Comparison of ENCODE assay signal across 20 cellular contexts in the genomic region with DNA sequence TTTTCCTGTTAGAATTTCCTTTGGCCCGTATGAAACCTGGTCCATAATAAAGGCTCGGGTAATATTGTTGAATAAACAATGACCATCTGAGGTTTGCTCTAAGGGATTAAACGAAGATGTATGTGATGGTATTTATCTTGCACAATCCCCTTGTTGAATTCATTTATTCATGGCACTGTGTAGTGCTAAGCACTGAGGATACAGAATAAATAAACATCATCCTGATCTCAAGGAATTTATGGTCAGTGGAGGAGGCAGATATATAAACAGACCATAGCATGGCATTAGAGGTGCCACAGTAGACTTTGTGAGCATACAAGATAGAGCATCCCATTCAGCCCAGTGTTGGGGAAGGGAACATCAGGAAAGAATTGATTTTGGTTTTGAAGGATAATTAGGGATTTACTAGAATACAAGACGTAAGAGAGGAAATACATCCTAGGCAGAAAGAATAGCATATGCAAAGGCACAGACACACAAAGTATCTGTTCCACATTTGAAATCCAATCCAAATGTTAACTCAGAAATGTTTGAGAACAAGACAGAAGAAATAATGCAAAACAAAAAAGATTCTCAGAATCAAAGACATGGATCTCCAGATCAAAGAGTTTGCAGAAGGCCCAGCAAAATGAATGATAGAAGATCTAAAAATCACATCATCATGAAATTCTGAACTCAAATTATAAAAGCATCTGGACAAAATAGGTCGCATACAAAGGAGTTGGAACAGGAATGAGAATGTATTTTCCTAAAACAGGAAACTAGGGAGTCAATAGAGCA. TPM values are rescaled to one million over a fixed set of nuclear protein-coding genes. Genes with fewer than 3 reads are reported as not detected.
A peak's percentile ranks its signal among the peaks of the same experiment; 100 is the strongest.
DNase-seq lines count a peak whose midpoint lies in the region; ATAC-seq and TF ChIP-seq lines count a peak whose summit lies in the region.
"Had no signal": no experiment of that assay in that cellular context is flagged by ENCODE, and none has a peak within 500 bp of the region (broad histone marks: within the 10 kb centered on the region; RNA-seq: fewer than 3 reads in every experiment).

No MANE protein-coding gene starts in this region.

- H3K4me3 ChIP-seq in upper lobe of right lung = no peak overlapping the region
- no peak overlapping the region for H3K4me3 ChIP-seq in CD8-positive, alpha-beta T cell (ENCODE audit: low read depth, low read length)
- H3K4me3 ChIP-seq: A549, GM12878, GM23338 had no signal

- no peaks in the 10 kb centered on the region for H3K36me3 ChIP-seq in upper lobe of right lung
- H3K36me3 ChIP-seq in CD8-positive, alpha-beta T cell (ENCODE audit: insufficient read depth, low read length) = no peaks in the 10 kb centered on the region

- H3K4me3 Mint-ChIP-seq in CD8-positive, alpha-beta T cell = no peak overlapping the region
- H3K4me3 Mint-ChIP-seq: GM23338, H9, HFFc6 had no signal

- peak; percentile 27 for DNase-seq in Caki2 (ENCODE audit: low read depth)
- DNase-seq in EH (ENCODE audit: low read depth) = peak; percentile 25
- peak; percentile 57 for DNase-seq in M059J (ENCODE audit: low read depth)
- no peak for DNase-seq in upper lobe of right lung
- no peak for DNase-seq in CD8-positive, alpha-beta T cell
- DNase-seq: 8988T; ACHN; C1 segment of cervical spinal cord; Caco-2; CD4-positive, alpha-beta memory T cell; DND-41; EL; GDM1; H9; HFFc6 had no signal

- peaks cover 2% of the 10 kb centered on the region for H3K9me3 Mint-ChIP-seq in CD8-positive, alpha-beta T cell
- H3K9me3 Mint-ChIP-seq: HFFc6 had no signal

- no peak for TF ChIP-seq CTCF in upper lobe of right lung (IDR thresholded peaks at IDR 0.05)
- no peak for TF ChIP-seq CTCF in CD8-positive, alpha-beta T cell (IDR thresholded peaks at IDR 0.05)

- no peaks in the 10 kb centered on the region for H3K9me3 ChIP-seq in upper lobe of right lung
- no peaks in the 10 kb centered on the region for H3K9me3 ChIP-seq in CD8-positive, alpha-beta T cell (ENCODE audit: low read length)
- H3K9me3 ChIP-seq: A549 had no signal

- in situ Hi-C loops in Caki2 (cut with HindIII; ENCODE audit: low pct_unique_long_range_greater_than_20kb, low sequenced_read_pairs) = no loop called here

- H3K27ac Mint-ChIP-seq in CD8-positive, alpha-beta T cell = no peak overlapping the region
- H3K27ac Mint-ChIP-seq: GM23338, H9, HFFc6 had no signal

- peaks cover 5% of the 10 kb centered on the region for H3K4me1 Mint-ChIP-seq in CD8-positive, alpha-beta T cell (ENCODE audit: low read depth)

- no peaks in the 10 kb centered on the region for H3K4me1 ChIP-seq in upper lobe of right lung
- H3K4me1 ChIP-seq in CD8-positive, alpha-beta T cell (ENCODE audit: insufficient read depth, low read length) = no peaks in the 10 kb centered on the region
- H3K4me1 ChIP-seq: Caco-2 had no signal

- peaks cover 55% of the 10 kb centered on the region for H3K27me3 Mint-ChIP-seq in CD8-positive, alpha-beta T cell (ENCODE audit: low read depth)

- peaks cover 7% of the 10 kb centered on the region for H3K27me3 ChIP-seq in upper lobe of right lung
- peaks cover 22% of the 10 kb centered on the region for H3K27me3 ChIP-seq in CD8-positive, alpha-beta T cell (ENCODE audit: insufficient read depth, low read length)

- ATAC-seq in upper lobe of right lung (no peak), GM19452 (IDR thresholded peaks at IDR 0.05; ENCODE audit: unreplicated experiment) (no peak)
- no peak for ATAC-seq in CD8-positive, alpha-beta T cell
- ATAC-seq: A549, GM12878, GM23338, HCT116 had no signal

- H3K27ac ChIP-seq in upper lobe of right lung = no peak overlapping the region
- H3K27ac ChIP-seq in CD8-positive, alpha-beta T cell (ENCODE audit: low read depth, low read length) = no peak overlapping the region
- H3K27ac ChIP-seq: A549 had no signal

- H3K36me3 Mint-ChIP-seq in CD8-positive, alpha-beta T cell = no peaks in the 10 kb centered on the region

- POLR2A ChIA-PET in CD8-positive, alpha-beta T cell (lab: Charles Lee) = no interaction called here

- intact Hi-C loops in upper lobe of right lung (cut with DNase I) = no loop called here
- intact Hi-C loops in CD8-positive, alpha-beta T cell (cut with DNase I, micrococcal nuclease) = no loop called here

- CTCF ChIA-PET in CD8-positive, alpha-beta T cell (lab: Charles Lee) = no interaction called here

RNA-seq across cellular contexts. Expression of a gene that starts 5.4 kb away (rescaled TPM):
- 23.0 and 27.6 TPM in 2 replicates for total RNA-seq in Caki2 (2014; rRNA removed; shearing (Covaris generic); ENCODE audit: low replicate concordance)
- total RNA-seq in M059J (2014; rRNA removed; shearing (Covaris generic)) = 59.1 and 72.0 TPM in 2 replicates
- 17.4 TPM for total RNA-seq in upper lobe of right lung
- total RNA-seq in CD8-positive, alpha-beta T cell = not detected
- total RNA-seq: CD4-positive, alpha-beta memory T cell had no signal

Comparison
In these comparisons a context has a peak if more than half of its experiments do, and no peak if none do; other contexts are left out.
1. DNase-seq: peak in Caki2 (single experiment), EH (single experiment) and M059J (single experiment); none in upper lobe of right lung (single experiment) and CD8-positive, alpha-beta T cell (0 of 7).
2. RNA of a gene that starts 5.4 kb away (total RNA-seq): 59.1 to 72.0 TPM in M059J, 23.0 to 27.6 TPM in Caki2 and 17.4 TPM in upper lobe of right lung (single experiment); not detected in CD8-positive, alpha-beta T cell; every median in the first group is over 10 times any median in the second.